ENCODE assay signal across 25 cellular contexts in genomic region chr15:97691799-97692198, GRCh38.
DNase-seq lines count a peak whose midpoint lies in the region; ATAC-seq and TF ChIP-seq lines count a peak whose summit lies in the region.
"Had no signal": no experiment of that assay in that cellular context is flagged by ENCODE, and none has a peak within 500 bp of the region (broad histone marks: within the 10 kb centered on the region; RNA-seq: fewer than 3 reads in every experiment).

No MANE protein-coding gene starts in this region.

- H3K4me1 Mint-ChIP-seq in glutamatergic neuron (ENCODE audit: low read depth, unreplicated experiment): peaks cover 48% of the 10 kb centered on the region
- H3K4me1 Mint-ChIP-seq: CD8-positive, alpha-beta memory T cell; natural killer cell had no signal

- H3K27me3 Mint-ChIP-seq in glutamatergic neuron (ENCODE audit: unreplicated experiment): peaks cover 12% of the 10 kb centered on the region
- H3K27me3 Mint-ChIP-seq: CD8-positive, alpha-beta memory T cell had no signal

- H4K91ac ChIP-seq in mesenchymal stem cell (ENCODE audit: low read length): no peak overlapping the region

- TF ChIP-seq POLR2A in HCT116 (IDR thresholded peaks at IDR 0.05; ENCODE audit: borderline replicate concordance, extremely low read depth, insufficient read depth, insufficient read length) (no peak), Peyer's patch (IDR thresholded peaks at IDR 0.05) (no peak)

- H3K9me3 Mint-ChIP-seq in glutamatergic neuron (ENCODE audit: unreplicated experiment): peaks cover 7% of the 10 kb centered on the region
- H3K9me3 Mint-ChIP-seq: T-helper 1 cell treated with Interleukin-12 subunit alpha and Interleukin-12 subunit beta and Interleukin-4 antibody, amounts not matched to agents 30 μg/mL and 1 μg/mL, for 36 hours had no signal

- no peak overlapping the region for H3K14ac ChIP-seq in mesenchymal stem cell (ENCODE audit: low read length in 2 of 2)

- H4K20me1 ChIP-seq in HCT116 (ENCODE audit: insufficient read depth) (no peaks in the 10 kb centered on the region), SK-N-SH (ENCODE audit: insufficient read depth) (no peaks in the 10 kb centered on the region)

- POLR2A ChIA-PET in HCT116 (lab: Charles Lee): no interaction called here
- POLR2A ChIA-PET in SK-N-SH (lab: Yijun Ruan, JAX): no interaction called here

- no peaks in the 10 kb centered on the region for H3K27me3 ChIP-seq in HCT116 (ENCODE audit: insufficient read depth, low read length)
- no peaks in the 10 kb centered on the region for H3K27me3 ChIP-seq in Peyer's patch
- H3K27me3 ChIP-seq in parathyroid adenoma (ENCODE audit: control insufficient read depth, insufficient read depth, low read length): no peaks in the 10 kb centered on the region
- no peaks in the 10 kb centered on the region for H3K27me3 ChIP-seq in SK-N-SH (ENCODE audit: insufficient read depth)
- no peaks in the 10 kb centered on the region for H3K27me3 ChIP-seq in mesenchymal stem cell (ENCODE audit: control insufficient read depth in 1 of 2, insufficient read depth in 1 of 2, low read length in 2 of 2)
- H3K27me3 ChIP-seq: brain microvascular endothelial cell, pancreas, upper lobe of right lung had no signal

- no peaks in the 10 kb centered on the region for H3K9me2 ChIP-seq in HCT116 (ENCODE audit: insufficient read depth)
- H3K9me2 ChIP-seq in SK-N-SH: no peaks in the 10 kb centered on the region

- no peak overlapping the region for H3K18ac ChIP-seq in mesenchymal stem cell (ENCODE audit: low read depth in 1 of 2, low read length in 2 of 2)

- intact Hi-C loops in HCT116 (cut with micrococcal nuclease): no loop called here

- H3K9me3 ChIP-seq in HCT116 (ENCODE audit: control insufficient read depth in 1 of 2, insufficient read depth in 1 of 2, low read depth in 1 of 2, low read length in 2 of 2): no peaks in the 10 kb centered on the region; a peak in 1 of 4 replicates
- H3K9me3 ChIP-seq in Peyer's patch: no peaks in the 10 kb centered on the region
- no peaks in the 10 kb centered on the region for H3K9me3 ChIP-seq in parathyroid adenoma (ENCODE audit: control insufficient read depth, low read length)
- H3K9me3 ChIP-seq in SK-N-SH: no peaks in the 10 kb centered on the region
- H3K9me3 ChIP-seq in mesenchymal stem cell (ENCODE audit: control insufficient read depth, low read length): peaks cover 2% of the 10 kb centered on the region
- H3K9me3 ChIP-seq: pancreas, upper lobe of right lung had no signal

- no peak overlapping the region for H2BK5ac ChIP-seq in mesenchymal stem cell (ENCODE audit: low read depth, low read length, poor library complexity, severe bottlenecking)

- 13% methylated on average over 5 of the region's 5 CpGs for whole genome bisulfite sequencing in SK-N-SH (ENCODE audit: low lambda C conversion rate)
- 42% methylated on average over 5 of the region's 5 CpGs for WGBS in mesenchymal stem cell

- no peaks in the 10 kb centered on the region for H3K36me3 ChIP-seq in HCT116 (ENCODE audit: control insufficient read depth in 1 of 2, insufficient read depth in 2 of 2, low read length in 2 of 2)
- no peaks in the 10 kb centered on the region for H3K36me3 ChIP-seq in Peyer's patch
- H3K36me3 ChIP-seq in parathyroid adenoma (ENCODE audit: control insufficient read depth, insufficient read depth, low read length): no peaks in the 10 kb centered on the region
- H3K36me3 ChIP-seq in SK-N-SH (replicated peaks in 1 of 2; ENCODE audit: control insufficient read depth in 1 of 2, insufficient read depth in 2 of 2, low read length in 1 of 2): no peaks in the 10 kb centered on the region
- no peaks in the 10 kb centered on the region for H3K36me3 ChIP-seq in mesenchymal stem cell (ENCODE audit: control insufficient read depth in 1 of 2, insufficient read depth in 2 of 2, low read depth in 1 of 2, low read length in 2 of 2)
- H3K36me3 ChIP-seq: brain microvascular endothelial cell, pancreas, upper lobe of right lung had no signal

- peaks cover 0 to 12% of the 10 kb centered on the region in 2 experiments; a peak in 2 of 4 replicates for H3K4me1 ChIP-seq in HCT116 (ENCODE audit: control insufficient read depth in 1 of 2, insufficient read depth in 2 of 2, low read length in 2 of 2)
- H3K4me1 ChIP-seq in Peyer's patch: peaks cover 0 to 7% (median 0%) of the 10 kb centered on the region in 4 donors
- peaks cover 22% of the 10 kb centered on the region for H3K4me1 ChIP-seq in parathyroid adenoma
- H3K4me1 ChIP-seq in SK-N-SH (ENCODE audit: control insufficient read depth in 1 of 2, insufficient read depth in 2 of 2, low read depth in 1 of 2, low read length in 1 of 2): peaks cover 0 to 8% of the 10 kb centered on the region in 2 experiments; a peak in 1 of 4 replicates
- H3K4me1 ChIP-seq in mesenchymal stem cell (ENCODE audit: control insufficient read depth, insufficient read depth, low read depth, low read length): no peaks in the 10 kb centered on the region
- H3K4me1 ChIP-seq: pancreas, upper lobe of right lung had no signal

- TF ChIP-seq RAD21 in HCT116 (IDR thresholded peaks at IDR 0.05; ENCODE audit: low read depth): no peak
- no peak for TF ChIP-seq RAD21 in SK-N-SH (IDR thresholded peaks at IDR 0.05; ENCODE audit: low read length)

- H3K4me3 Mint-ChIP-seq in glutamatergic neuron (ENCODE audit: unreplicated experiment): peak overlapping the region; percentile 55
- H3K4me3 Mint-ChIP-seq: CD8-positive, alpha-beta memory T cell; natural killer cell; T-helper 1 cell treated with Interleukin-12 subunit alpha and Interleukin-12 subunit beta and Interleukin-4 antibody, amounts not matched to agents 30 μg/mL and 1 μg/mL, for 36 hours had no signal

- H3K4me2 ChIP-seq in HCT116 (ENCODE audit: low read length) (peak overlapping the region; percentile 27; the same call in 1 of the 2 replicates), parathyroid adenoma (ENCODE audit: low read length) (peak overlapping the region; percentile 37), SK-N-SH (no peak overlapping the region), mesenchymal stem cell (ENCODE audit: low read length, poor library complexity, severe bottlenecking) (no peak overlapping the region)

- CTCF ChIA-PET in HCT116 (lab: Charles Lee) (no interaction called here), SK-N-SH (lab: Yijun Ruan, JAX) (no interaction called here)

- BruUV-seq in HCT116 (replicated peaks; lab: Mats Ljungman, UMichigan): no TSS peak

- no peak overlapping the region for H3K4ac ChIP-seq in mesenchymal stem cell (ENCODE audit: low read depth in 1 of 2, low read length in 2 of 2)

- no peak overlapping the region for H4K8ac ChIP-seq in mesenchymal stem cell (ENCODE audit: low read length)

- H3K23ac ChIP-seq in mesenchymal stem cell (ENCODE audit: low read length in 2 of 2): no peak overlapping the region

- no peaks in the 10 kb centered on the region for H3K36me3 Mint-ChIP-seq in glutamatergic neuron (ENCODE audit: unreplicated experiment)
- H3K36me3 Mint-ChIP-seq: CD8-positive, alpha-beta memory T cell; natural killer cell had no signal

- no peaks in the 10 kb centered on the region for H3K79me1 ChIP-seq in mesenchymal stem cell (replicated peaks; ENCODE audit: low read length, poor library complexity, severe bottlenecking)

- no peaks in the 10 kb centered on the region for H3F3A ChIP-seq in SK-N-SH (replicated peaks; ENCODE audit: insufficient read depth)

- no peak overlapping the region for H2BK120ac ChIP-seq in mesenchymal stem cell (ENCODE audit: low read depth, low read length)

- no peak for TF ChIP-seq EP300 in SK-N-SH (IDR thresholded peaks at IDR 0.05; ENCODE audit: borderline replicate concordance in 1 of 2, low read depth in 1 of 2, low read length in 1 of 2)

- RAD21 ChIA-PET in HCT116 (lab: Charles Lee; ENCODE audit: low non-redundant PET in 1 of 2, low total read pairs in 2 of 2, uncharacterized antibody in 2 of 2, unreplicated experiment in 2 of 2): no interaction called here

- H3K9ac ChIP-seq in HCT116 (ENCODE audit: low read length) (no peak overlapping the region), parathyroid adenoma (no peak overlapping the region), SK-N-SH (no peak overlapping the region), mesenchymal stem cell (ENCODE audit: low read length) (no peak overlapping the region)

- no peak for TF ChIP-seq CTCF in HCT116 (IDR thresholded peaks at IDR 0.05 in 2 of 3, conservative IDR thresholded peaks at IDR 0.05 in 1 of 3; ENCODE audit: borderline replicate concordance in 1 of 3, insufficient read depth in 1 of 3, low read depth in 2 of 3, low read length in 2 of 3)
- TF ChIP-seq CTCF in Peyer's patch (IDR thresholded peaks at IDR 0.05): no peak
- no peak for TF ChIP-seq CTCF in glutamatergic neuron (IDR thresholded peaks at IDR 0.05; ENCODE audit: partially characterized antibody, unreplicated experiment)
- TF ChIP-seq CTCF in parathyroid adenoma (IDR thresholded peaks at IDR 0.05): no peak
- no peak for TF ChIP-seq CTCF in SK-N-SH (IDR thresholded peaks at IDR 0.05)

- no peak overlapping the region for H2BK15ac ChIP-seq in mesenchymal stem cell (ENCODE audit: low read depth, poor library complexity, severe bottlenecking)

- H3K27ac ChIP-seq in HCT116 (ENCODE audit: low read depth, low read length) (no peak overlapping the region), Peyer's patch (peak overlapping the region in 2 of 4 donors; percentile 26 to 45), parathyroid adenoma (peak overlapping the region; percentile 91), SK-N-SH (ENCODE audit: low read depth in 2 of 2, low read length in 1 of 2) (no peak overlapping the region), mesenchymal stem cell (ENCODE audit: low read length, poor library complexity, severe bottlenecking) (no peak overlapping the region)
- H3K27ac ChIP-seq: brain microvascular endothelial cell, pancreas, upper lobe of right lung had no signal

- H2AFZ ChIP-seq in HCT116 (ENCODE audit: low read depth, low read length, poor library complexity, severe bottlenecking) (no peak overlapping the region), parathyroid adenoma (peak overlapping the region; percentile 74), SK-N-SH (ENCODE audit: low read depth) (no peak overlapping the region), mesenchymal stem cell (ENCODE audit: low read depth, low read length) (no peak overlapping the region)

- H2BK12ac ChIP-seq in mesenchymal stem cell (ENCODE audit: low read length in 2 of 2): no peak overlapping the region

- H2AK5ac ChIP-seq in mesenchymal stem cell (ENCODE audit: low read length, severe bottlenecking): no peak overlapping the region

- H3K79me2 ChIP-seq in HCT116 (ENCODE audit: insufficient read depth, low read length): no peaks in the 10 kb centered on the region
- no peaks in the 10 kb centered on the region for H3K79me2 ChIP-seq in parathyroid adenoma
- no peaks in the 10 kb centered on the region for H3K79me2 ChIP-seq in SK-N-SH (ENCODE audit: insufficient read depth)

- H3K27ac Mint-ChIP-seq in glutamatergic neuron (ENCODE audit: unreplicated experiment): peak overlapping the region; percentile 85
- H3K27ac Mint-ChIP-seq: CD8-positive, alpha-beta memory T cell; natural killer cell; T-helper 1 cell treated with Interleukin-12 subunit alpha and Interleukin-12 subunit beta and Interleukin-4 antibody, amounts not matched to agents 30 μg/mL and 1 μg/mL, for 36 hours had no signal

- H3K4me3 ChIP-seq in HCT116 (replicated peaks in 1 of 2; ENCODE audit: low read depth in 1 of 2, low read length in 2 of 2): no peak overlapping the region
- no peak overlapping the region for H3K4me3 ChIP-seq in Peyer's patch
- peak overlapping the region; percentile 4 for H3K4me3 ChIP-seq in parathyroid adenoma (ENCODE audit: low read depth, low read length)
- no peak overlapping the region for H3K4me3 ChIP-seq in SK-N-SH (ENCODE audit: low read depth in 2 of 2, low read length in 1 of 2)
- H3K4me3 ChIP-seq in mesenchymal stem cell (ENCODE audit: insufficient read depth in 1 of 2, low read depth in 1 of 2, low read length in 2 of 2): no peak overlapping the region
- H3K4me3 ChIP-seq: pancreas, upper lobe of right lung had no signal

- DNase-seq in HCT116 (ENCODE audit: low read depth, low spot score): peak; percentile 16
- DNase-seq in Peyer's patch: peak in 2 of 3 donors; percentile 63 to 77
- no peak for DNase-seq in glutamatergic neuron
- no peak for DNase-seq in SK-N-SH
- no peak for DNase-seq in NCI-H82 treated with DMSO at 0.1 percent for 48 hours (lab: John Stamatoyannopoulos, UW; ENCODE audit: unreplicated experiment)
- DNase-seq in mesenchymal stem cell: no peak
- DNase-seq: activated CD4-positive, alpha-beta T cell treated with anti-CD3 and anti-CD28 coated beads, Interleukin-2, amount 50 U/mL, for 1 hour; activated CD8-positive, alpha-beta memory T cell treated with anti-CD3 and anti-CD28 coated beads, Interleukin-2, amount 50 U/mL, for 48 hours; activated effector memory CD4-positive, alpha-beta T cell treated with Interleukin-2 at 50 U/mL for 16 hours; brain microvascular endothelial cell; CD8-positive, alpha-beta memory T cell; DMS79; H7; kidney glomerular epithelial cell; natural killer cell; NCI-H1105; NCI-H2107; NCI-H510A treated with DMSO at 0.1 percent for 48 hours; pancreas; SIG-M5; stimulated activated naive CD4-positive, alpha-beta T cell treated with Interleukin-2 at 50 U/mL for 16 hours; upper lobe of right lung had no signal

- peak; percentile 69 for ATAC-seq in HCT116
- ATAC-seq in HG03039 (IDR thresholded peaks at IDR 0.05; ENCODE audit: unreplicated experiment): no peak
- ATAC-seq: natural killer cell, upper lobe of right lung had no signal

Comparison
In these comparisons a context has a peak if more than half of its experiments do, and no peak if none do; other contexts are left out.
1. DNase-seq: peak in HCT116 (single experiment) and Peyer's patch (2 of 3); none in glutamatergic neuron (single experiment), SK-N-SH (single experiment), NCI-H82 treated with DMSO at 0.1 percent for 48 hours (single experiment) and mesenchymal stem cell (single experiment).
2. H3K4me2 ChIP-seq: peak in HCT116 (single experiment) and parathyroid adenoma (single experiment); none in SK-N-SH (single experiment) and mesenchymal stem cell (single experiment).
3. Of the 11 proteins assayed by ChIP-seq in both SK-N-SH and HCT116: peak only in SK-N-SH: none; only in HCT116: JUND; in both: none; in neither: 10.